In genomic region chr3:4460334-4460733, GRCh38 we compare ENCODE assay signal across 23 cellular contexts. TPM values are rescaled to one million over a fixed set of nuclear protein-coding genes. Genes with fewer than 3 reads are reported as not detected.
DNase-seq lines count a peak whose midpoint lies in the region; ATAC-seq and TF ChIP-seq lines count a peak whose summit lies in the region.
"Had no signal": no experiment of that assay in that cellular context is flagged by ENCODE, and none has a peak within 500 bp of the region (broad histone marks: within the 10 kb centered on the region; RNA-seq: fewer than 3 reads in every experiment).

No MANE protein-coding gene starts in this region.

- no peak for ATAC-seq in HG02571 (IDR thresholded peaks at IDR 0.05; ENCODE audit: unreplicated experiment)
- ATAC-seq: A549, GM12878 had no signal

- in situ Hi-C loops in Caki2 (cut with HindIII; ENCODE audit: low pct_unique_long_range_greater_than_20kb, low sequenced_read_pairs): no loop called here

- H3K4me1 Mint-ChIP-seq in progenitor cell of endocrine pancreas (ENCODE audit: low read depth): no peaks in the 10 kb centered on the region

- H3K27me3 Mint-ChIP-seq in progenitor cell of endocrine pancreas: no peaks in the 10 kb centered on the region
- H3K27me3 Mint-ChIP-seq: CD4-positive, alpha-beta T cell; CD8-positive, alpha-beta memory T cell had no signal

- TF ChIP-seq CTCF in progenitor cell of endocrine pancreas (IDR thresholded peaks at IDR 0.05; ENCODE audit: unreplicated experiment): no peak

- peak; percentile 6 for DNase-seq in NCI-H510A treated with DMSO at 0.1 percent for 48 hours (lab: John Stamatoyannopoulos, UW)
- DNase-seq in NCI-H510A (lab: John Stamatoyannopoulos, UW): no peak
- DNase-seq in Caki2 (ENCODE audit: low read depth): peak; percentile 59
- peak; percentile 59 for DNase-seq in NCI-H526 treated with DMSO at 0.1 percent for 48 hours (lab: John Stamatoyannopoulos, UW)
- DNase-seq in progenitor cell of endocrine pancreas (ENCODE audit: low spot score, unreplicated experiment): no peak
- no peak for DNase-seq in NCI-H446 treated with DMSO at 0.1 percent for 48 hours (lab: John Stamatoyannopoulos, UW)
- DNase-seq: 8988T; ACHN; AML-193; BE2C; Calu3; CD4-positive, alpha-beta T cell; CD8-positive, alpha-beta memory T cell; DMS79; EL; GDM1; GM23248; H7; HCEC 1CT had no signal

- peak overlapping the region; percentile 53 for H3K27ac Mint-ChIP-seq in progenitor cell of endocrine pancreas
- H3K27ac Mint-ChIP-seq: CD4-positive, alpha-beta T cell had no signal

- no peaks in the 10 kb centered on the region for H3K9me3 Mint-ChIP-seq in progenitor cell of endocrine pancreas (ENCODE audit: low read depth)
- H3K9me3 Mint-ChIP-seq: CD4-positive, alpha-beta T cell; CD8-positive, alpha-beta memory T cell had no signal

- no peak overlapping the region for H3K4me3 Mint-ChIP-seq in progenitor cell of endocrine pancreas (ENCODE audit: low read depth)
- H3K4me3 Mint-ChIP-seq: CD14-positive monocyte; CD4-positive, alpha-beta T cell; CD8-positive, alpha-beta memory T cell had no signal

- peaks cover 3% of the 10 kb centered on the region for H3K36me3 Mint-ChIP-seq in progenitor cell of endocrine pancreas (ENCODE audit: insufficient read depth)

RNA-seq across cellular contexts. Expression of gene SUMF1, which starts 6.7 kb away (rescaled TPM):
- 27.6 and 32.3 TPM in 2 replicates for total RNA-seq in Caki2 (2014; rRNA removed; shearing (Covaris generic); ENCODE audit: low replicate concordance)
- 23.3 and 25.0 TPM in 2 replicates for total RNA-seq in progenitor cell of endocrine pancreas

RNA-seq across cellular contexts. Expression of gene ITPR1, which starts 32.8 kb away (rescaled TPM):
- 11.6 and 13.8 TPM in 2 replicates for total RNA-seq in Caki2 (2014; rRNA removed; shearing (Covaris generic); ENCODE audit: low replicate concordance)
- 10.8 and 11.2 TPM in 2 replicates for total RNA-seq in progenitor cell of endocrine pancreas

Comparison
In these comparisons a context has a peak if more than half of its experiments do, and no peak if none do; other contexts are left out.
1. DNase-seq: peak in NCI-H510A treated with DMSO at 0.1 percent for 48 hours (single experiment), Caki2 (single experiment) and NCI-H526 treated with DMSO at 0.1 percent for 48 hours (single experiment); none in NCI-H510A (single experiment), progenitor cell of endocrine pancreas (single experiment) and NCI-H446 treated with DMSO at 0.1 percent for 48 hours (single experiment).